In the genomic region with DNA sequence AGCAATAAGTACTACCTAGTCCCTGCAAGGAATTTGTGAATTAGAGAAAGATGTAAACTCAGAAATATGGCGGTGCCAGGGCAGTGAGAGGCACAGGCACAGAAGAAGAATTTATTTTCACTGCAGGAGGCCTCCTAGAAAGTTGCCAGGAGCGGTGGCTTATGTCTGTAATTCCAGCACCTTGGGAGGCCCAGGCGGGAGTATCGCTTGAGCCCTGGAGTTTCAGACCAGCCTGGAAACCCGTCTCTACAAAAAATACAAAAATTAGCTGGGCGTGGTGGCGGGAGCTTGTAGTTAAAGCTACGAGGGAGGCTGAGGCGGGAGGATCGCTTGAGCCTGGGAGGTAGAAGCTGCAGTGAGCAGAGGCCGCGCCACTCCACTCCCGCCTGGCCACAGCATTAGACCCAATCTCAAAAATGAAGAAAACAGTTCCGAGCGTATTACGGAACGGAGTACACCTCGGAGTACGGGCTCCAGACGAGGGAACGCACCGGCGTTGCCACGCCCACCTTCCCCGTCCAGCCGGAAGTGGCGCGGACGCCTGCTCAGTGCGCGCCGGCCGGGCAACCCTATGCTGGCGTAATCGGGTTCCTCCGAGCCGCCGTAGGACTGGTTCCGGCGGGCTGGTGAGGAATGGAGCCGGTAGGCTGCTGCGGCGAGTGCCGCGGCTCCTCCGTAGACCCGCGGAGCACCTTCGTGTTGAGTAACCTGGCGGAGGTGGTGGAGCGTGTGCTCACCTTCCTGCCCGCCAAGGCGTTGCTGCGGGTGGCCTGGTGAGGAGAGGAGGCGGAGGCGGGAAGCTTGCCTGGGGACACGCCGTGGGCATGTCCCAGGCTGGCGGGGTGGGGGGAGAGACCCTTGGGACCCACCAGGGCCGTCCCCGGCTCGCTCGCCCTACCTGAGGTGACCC, we compare ENCODE assay signal across 8 cellular contexts. TPM values are rescaled to one million over a fixed set of nuclear protein-coding genes. Genes with fewer than 3 reads are reported as not detected.
DNase-seq lines count a peak whose midpoint lies in the region; ATAC-seq and TF ChIP-seq lines count a peak whose summit lies in the region.

Gene FBXO22 (plus strand): TSS at position 548 of the 910 bp plus-strand sequence. CDS start 86 bp downstream, at position 634.

- TF ChIP-seq CTCF in fibroblast of mammary gland (conservative IDR thresholded peaks at IDR 0.05; ENCODE audit: control insufficient read depth, insufficient read depth, low read depth, low read length), result no peak
- TF ChIP-seq CTCF in natural killer cell (IDR thresholded peaks at IDR 0.05), result no peak

- intact Hi-C loops in activated T-helper 2 cell treated with anti-CD3 and anti-CD28 coated beads, Interferon-gamma antibody, Interleukin-2, Interleukin-4, amounts not matched to agents 10 μg/mL and 5 μg/mL and 100 μg/mL, durations not matched to agents 14 hours and 24 hours and 36 hours (cut with micrococcal nuclease), result loop anchor here (5.0 to 10.0 kb wide), 2 partner anchors 61 to 259 kb away; partner anchors contain the start of genes IMP3, SNX33 and UBE2Q2
- intact Hi-C loops in natural killer cell (cut with micrococcal nuclease), result loop anchor here (10.0 kb wide), 1 partner anchor 59 kb away; the partner anchor contains the start of gene UBE2Q2

- H3K36me3 Mint-ChIP-seq in activated T-helper 2 cell treated with anti-CD3 and anti-CD28 coated beads, Interferon-gamma antibody, Interleukin-2, Interleukin-4, amounts not matched to agents 10 μg/mL and 5 μg/mL and 100 μg/mL, durations not matched to agents 14 hours and 24 hours and 36 hours (ENCODE audit: low read depth), result peaks cover 30% of the 10 kb centered on the region
- no peaks in the 10 kb centered on the region for H3K36me3 Mint-ChIP-seq in natural killer cell

- no peaks in the 10 kb centered on the region for H3K9me3 ChIP-seq in KOPT-K1 (ENCODE audit: insufficient read depth, low read length, poor library complexity, severe bottlenecking)

- peaks cover 27% of the 10 kb centered on the region for H3K4me1 Mint-ChIP-seq in activated T-helper 2 cell treated with anti-CD3 and anti-CD28 coated beads, Interferon-gamma antibody, Interleukin-2, Interleukin-4, amounts not matched to agents 10 μg/mL and 5 μg/mL and 100 μg/mL, durations not matched to agents 14 hours and 24 hours and 36 hours (ENCODE audit: low read depth)
- peaks cover 25 to 26% of the 10 kb centered on the region in 2 donors for H3K4me1 Mint-ChIP-seq in natural killer cell

- H3K27me3 Mint-ChIP-seq in activated T-helper 2 cell treated with anti-CD3 and anti-CD28 coated beads, Interferon-gamma antibody, Interleukin-2, Interleukin-4, amounts not matched to agents 10 μg/mL and 5 μg/mL and 100 μg/mL, durations not matched to agents 14 hours and 24 hours and 36 hours (ENCODE audit: low read depth), result no peaks in the 10 kb centered on the region
- H3K27me3 Mint-ChIP-seq in natural killer cell (ENCODE audit: low read depth in 2 of 2), result no peaks in the 10 kb centered on the region

- DNase-seq in Daoy (ENCODE audit: low read depth) (peak; percentile 96), RPMI8226 (peak; percentile 99), fibroblast of mammary gland (ENCODE audit: low read depth) (peak; percentile 87), natural killer cell (peak; percentile 85)
- DNase-seq in activated T-helper 2 cell treated with anti-CD3 and anti-CD28 coated beads, Interferon-gamma antibody, Interleukin-2, Interleukin-4, amounts not matched to agents 10 μg/mL and 5 μg/mL and 100 μg/mL, durations not matched to agents 14 hours and 24 hours and 36 hours (ENCODE audit: low spot score), result peak; percentile 89
- peak; percentile 77 to 86 (median 80) for DNase-seq in stimulated activated naive CD4-positive, alpha-beta T cell (lab: John Stamatoyannopoulos, UW)

- peak within 1 kb of the TSS; percentile 99 for H3K4me3 Mint-ChIP-seq in activated T-helper 2 cell treated with anti-CD3 and anti-CD28 coated beads, Interferon-gamma antibody, Interleukin-2, Interleukin-4, amounts not matched to agents 10 μg/mL and 5 μg/mL and 100 μg/mL, durations not matched to agents 14 hours and 24 hours and 36 hours (ENCODE audit: low read depth)
- H3K4me3 Mint-ChIP-seq in natural killer cell, result peak within 1 kb of the TSS; percentile 93

- peaks cover 25% of the 10 kb centered on the region for H3K36me3 ChIP-seq in KOPT-K1 (ENCODE audit: insufficient read depth, low read length)

- ATAC-seq in GM21825 (IDR thresholded peaks at IDR 0.05; ENCODE audit: unreplicated experiment), result peak; percentile 86
- ATAC-seq in natural killer cell, result peak; percentile 97 to 99 (median 97)

- peak within 1 kb of the TSS; percentile 97 for H3K27ac Mint-ChIP-seq in activated T-helper 2 cell treated with anti-CD3 and anti-CD28 coated beads, Interferon-gamma antibody, Interleukin-2, Interleukin-4, amounts not matched to agents 10 μg/mL and 5 μg/mL and 100 μg/mL, durations not matched to agents 14 hours and 24 hours and 36 hours
- peak within 1 kb of the TSS; percentile 86 to 94 for H3K27ac Mint-ChIP-seq in natural killer cell

- peak within 1 kb of the TSS; percentile 41 for H3K27ac ChIP-seq in KOPT-K1 (ENCODE audit: low read depth, low read length, poor library complexity, severe bottlenecking)

- peak within 1 kb of the TSS; percentile 95 for H3K4me3 ChIP-seq in fibroblast of mammary gland (ENCODE audit: control insufficient read depth, low read depth, low read length)

- no peaks in the 10 kb centered on the region for H3K9me3 Mint-ChIP-seq in activated T-helper 2 cell treated with anti-CD3 and anti-CD28 coated beads, Interferon-gamma antibody, Interleukin-2, Interleukin-4, amounts not matched to agents 10 μg/mL and 5 μg/mL and 100 μg/mL, durations not matched to agents 14 hours and 24 hours and 36 hours
- H3K9me3 Mint-ChIP-seq in natural killer cell, result no peaks in the 10 kb centered on the region

RNA-seq across cellular contexts. Expression of gene FBXO22, which starts in this region (rescaled TPM):
- 59.1 and 61.9 TPM in 2 replicates for total RNA-seq in Daoy (2014; rRNA removed; shearing (Covaris generic))
- 47.0 and 48.0 TPM in 2 replicates for total RNA-seq in activated T-helper 2 cell treated with anti-CD3 and anti-CD28 coated beads, Interferon-gamma antibody, Interleukin-2, Interleukin-4, amounts not matched to agents 10 μg/mL and 5 μg/mL and 100 μg/mL, durations not matched to agents 14 hours and 24 hours and 36 hours
- total RNA-seq in natural killer cell, result 10 to 100 TPM in 2 of 3 donors, 1 to 10 TPM in 1; 8.5 to 16.2 (median 11.8) TPM

Comparison
In these comparisons a context has a peak if more than half of its experiments do, and no peak if none do; other contexts are left out.
1. Peak in every context shown above with its lines: DNase-seq, ATAC-seq, H3K4me3 ChIP-seq and H3K27ac ChIP-seq.